ENCODE assay signal across 17 cellular contexts in genomic region chr7:19001854-19002253, GRCh38.
"Had no signal": no experiment of that assay in that cellular context is flagged by ENCODE, and none has a peak within 500 bp of the region (broad histone marks: within the 10 kb centered on the region; RNA-seq: fewer than 3 reads in every experiment).

No MANE protein-coding gene starts in this region.

- H3K4me3 ChIP-seq: ascending aorta, heart left ventricle, pancreas, psoas muscle, skin epidermis, suprapubic skin, transverse colon had no signal

- DNase-seq: activated CD4-positive, alpha-beta T cell treated with anti-CD3 and anti-CD28 coated beads for 1 hour; activated gamma-delta T cell treated with Interleukin-2 at 50 U/mL for 16 hours; activated T-cell treated with anti-CD3 and anti-CD28 coated beads, Interleukin-2, amount 50 U/mL, for 1 hour; cerebellar nuclear complex; cortex of kidney; heart left ventricle; left ventricle myocardium superior; mammary epithelial cell; pancreas; psoas muscle; right cardiac atrium; stimulated activated CD4-positive, alpha-beta T cell treated with anti-CD3 and anti-CD28 coated beads, Interleukin-1b, Interleukin-23, amount 100 ng/mL, for 48 hours; T-helper 9 cell; transverse colon had no signal

- ATAC-seq: heart left ventricle, left ventricle myocardium superior, pancreas, psoas muscle, right cardiac atrium had no signal
